8 cellular contexts compared by ENCODE assay signal in the genomic region with DNA sequence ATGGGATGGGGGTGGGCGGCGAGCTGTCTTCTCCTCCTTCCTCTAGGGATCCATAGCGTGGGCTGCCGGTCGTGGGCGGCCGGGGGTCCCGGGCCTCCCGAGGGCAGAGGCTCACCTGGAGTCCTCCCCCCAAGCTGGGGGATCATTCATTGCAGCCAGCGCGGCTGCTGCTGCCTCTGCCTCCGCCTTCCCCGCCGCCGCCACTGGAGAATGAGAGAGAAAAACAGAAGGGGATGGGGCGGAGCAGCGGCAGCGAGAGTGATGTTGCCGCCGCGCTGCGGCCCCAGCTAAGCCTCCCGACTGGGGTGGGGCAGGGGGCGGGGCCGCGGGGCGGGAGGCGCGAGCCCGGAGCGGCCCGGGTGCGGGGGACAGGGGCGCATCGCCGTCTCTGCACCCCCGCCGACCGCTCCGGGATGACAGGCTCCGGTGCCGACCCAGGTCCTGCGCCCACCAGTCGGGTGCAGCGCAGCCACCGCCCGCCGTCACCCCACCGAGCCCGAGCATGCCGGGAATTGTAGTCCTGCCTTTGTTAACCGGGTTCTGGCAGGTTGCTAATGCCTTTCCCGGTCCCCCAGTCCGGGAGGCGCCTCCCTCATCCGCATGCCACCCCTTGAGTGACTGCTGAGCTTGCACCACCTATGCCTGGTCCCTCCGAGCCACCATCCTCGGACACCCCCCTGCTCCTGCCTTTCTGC. TPM values are rescaled to one million over a fixed set of nuclear protein-coding genes. Genes with fewer than 3 reads are reported as not detected.
DNase-seq lines count a peak whose midpoint lies in the region; ATAC-seq, FAIRE-seq and TF ChIP-seq lines count a peak whose summit lies in the region.

A gene (minus strand): TSS at position 225 of the 695 bp plus-strand sequence. CDS start 580 bp downstream, outside the sequence.

- no peaks in the 10 kb centered on the region for H3K36me3 Mint-ChIP-seq in central memory CD8-positive, alpha-beta T cell (ENCODE audit: insufficient read depth)

- no peaks in the 10 kb centered on the region for H3K27me3 Mint-ChIP-seq in central memory CD8-positive, alpha-beta T cell

- peak within 1 kb of the TSS; percentile 84 for H3K27ac Mint-ChIP-seq in central memory CD8-positive, alpha-beta T cell (ENCODE audit: low read depth)

- H3K9me3 Mint-ChIP-seq in central memory CD8-positive, alpha-beta T cell = no peaks in the 10 kb centered on the region

- peaks cover 38% of the 10 kb centered on the region for H3K4me1 Mint-ChIP-seq in central memory CD8-positive, alpha-beta T cell

- peak within 1 kb of the TSS; percentile 84 for H3K4me3 Mint-ChIP-seq in central memory CD8-positive, alpha-beta T cell

- TF ChIP-seq POLR2A in GM12892 (IDR thresholded peaks at IDR 0.05; ENCODE audit: low read depth, low read length) = no peak

- DNase-seq in GM12892 (ENCODE audit: insufficient read length) = peak; percentile 78
- peak; percentile 54 for DNase-seq in NCI-H2196 treated with DMSO at 0.1 percent for 48 hours (lab: John Stamatoyannopoulos, UW; ENCODE audit: unreplicated experiment)
- DNase-seq in activated CD4-positive, CD25-positive, alpha-beta regulatory T cell treated with anti-CD3 and anti-CD28 coated beads, Interleukin-2, amount 50 U/mL, for 16 hours (ENCODE audit: low read depth, low spot score) = peak; percentile 42
- peak; percentile 44 to 47 for DNase-seq in central memory CD8-positive, alpha-beta T cell (ENCODE audit: low spot score in 2 of 2)
- peak; percentile 68 for DNase-seq in iris pigment epithelial cell (ENCODE audit: low read depth)
- DNase-seq in stimulated activated CD4-positive, alpha-beta T cell treated with anti-CD3 and anti-CD28 coated beads, Interleukin-12 subunit alpha, Interleukin-12 subunit beta, amount 100 ng/mL, for 4 hours = peak; percentile 64

- FAIRE-seq in GM12892 (lab: Jason Lieb, UNC) = peak; percentile 77

- ATAC-seq in HG02981 (IDR thresholded peaks at IDR 0.05; ENCODE audit: unreplicated experiment) = peak; percentile 49
- peak; percentile 91 for ATAC-seq in central memory CD8-positive, alpha-beta T cell (replicated peaks; ENCODE audit: extremely low read depth, poor library complexity, severe bottlenecking)
- no peak for ATAC-seq in HG03097 (IDR thresholded peaks at IDR 0.05; ENCODE audit: low FRiP score, unreplicated experiment)

RNA-seq across cellular contexts. Expression of the gene that starts here (rescaled TPM):
- polyA plus RNA-seq in GM12892 (2012; ENCODE audit: missing spikeins) = 1.4 TPM
